ENCODE assay signal across 10 cellular contexts in the genomic region with DNA sequence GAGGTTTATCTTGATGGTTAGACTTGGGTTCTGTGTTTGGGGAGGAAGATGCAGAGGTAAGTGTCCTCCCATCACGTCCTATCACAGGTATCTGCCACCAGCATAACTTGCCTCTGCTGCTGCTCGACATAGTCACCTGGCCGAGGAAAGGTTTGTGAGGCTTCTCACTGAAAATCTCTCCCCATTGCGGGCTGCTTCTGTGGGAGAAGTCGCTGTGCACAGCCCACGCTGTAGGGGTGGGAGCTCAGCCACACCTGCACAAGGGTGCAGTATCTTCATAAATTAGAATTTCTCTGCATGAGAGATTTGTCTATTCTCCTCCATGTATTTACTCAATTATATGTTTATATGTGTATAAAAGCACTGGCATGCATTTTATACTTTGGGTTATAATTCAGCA.
"Had no signal": no experiment of that assay in that cellular context is flagged by ENCODE, and none has a peak within 500 bp of the region (broad histone marks: within the 10 kb centered on the region; RNA-seq: fewer than 3 reads in every experiment).

No MANE protein-coding gene starts in this region.

- ATAC-seq: HCT116, HepG2 had no signal

- H3K27me3 Mint-ChIP-seq: IgD-negative memory B cell had no signal

- H2AFZ ChIP-seq: GM23248 had no signal

- DNase-seq: GM23248, GOT3, H7, HFFc6, KBM-7 had no signal

- H3K4me1 ChIP-seq: HAP-1 had no signal

- H3K9me3 ChIP-seq: HAP-1 had no signal

- H3K36me3 ChIP-seq: HAP-1 had no signal

- H3K4me1 Mint-ChIP-seq: IgD-negative memory B cell had no signal

- H3K36me3 Mint-ChIP-seq: IgD-negative memory B cell had no signal

- H3K4me3 ChIP-seq: GM23248, HAP-1 had no signal

- H3K27ac ChIP-seq: GM23248, HL-60 had no signal

- H3K4me3 Mint-ChIP-seq: HFFc6, IgD-negative memory B cell had no signal

- H3K27ac Mint-ChIP-seq: HFFc6, IgD-negative memory B cell had no signal
